8 cellular contexts compared by ENCODE assay signal in the genomic region with DNA sequence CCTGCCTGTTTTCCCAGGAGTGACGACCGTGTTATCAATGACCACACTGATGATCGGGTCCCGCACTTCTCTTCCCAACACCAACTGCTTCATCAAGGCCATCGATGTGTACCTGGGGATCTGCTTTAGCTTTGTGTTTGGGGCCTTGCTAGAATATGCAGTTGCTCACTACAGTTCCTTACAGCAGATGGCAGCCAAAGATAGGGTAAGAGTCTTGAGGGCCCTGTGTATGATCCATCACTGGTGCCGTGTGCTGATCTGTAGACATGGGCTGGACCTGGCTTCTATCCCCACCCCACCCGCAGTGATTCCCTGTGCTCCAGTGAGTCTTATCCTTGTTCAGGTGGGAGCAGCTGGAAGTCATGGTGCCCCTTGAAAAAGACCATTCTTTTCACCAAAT. TPM values are rescaled to one million over a fixed set of nuclear protein-coding genes. Genes with fewer than 3 reads are reported as not detected.
DNase-seq lines count a peak whose midpoint lies in the region; ATAC-seq, FAIRE-seq and TF ChIP-seq lines count a peak whose summit lies in the region.

No MANE protein-coding gene starts in this region.

- peaks cover 2% of the 10 kb centered on the region for H3K27me3 ChIP-seq in GM06990 (replicated peaks; ENCODE audit: control insufficient read depth, insufficient read depth, low read length)
- H3K27me3 ChIP-seq in bronchial epithelial cell (ENCODE audit: control insufficient read depth, insufficient read depth, low read length), result no peaks in the 10 kb centered on the region

- DNase-seq in GM06990 (ENCODE audit: extremely low read depth, insufficient read length) (peak; percentile 6), NCI-H2029 (lab: John Stamatoyannopoulos, UW) (peak; percentile 24), bronchial epithelial cell (ENCODE audit: low read depth) (peak; percentile 61), mucosa of gallbladder (ENCODE audit: low spot score) (peak; percentile 30), ureter (ENCODE audit: low spot score) (no peak), posterior vena cava (ENCODE audit: low spot score) (no peak)
- DNase-seq in activated CD4-positive, CD25-positive, alpha-beta regulatory T cell treated with anti-CD3 and anti-CD28 coated beads, Interleukin-2, amount 50 U/mL, for 72 hours, result no peak

- no peak for FAIRE-seq in bronchial epithelial cell (lab: Jason Lieb, UNC)

- no peaks in the 10 kb centered on the region for H3K36me3 ChIP-seq in GM06990 (ENCODE audit: control insufficient read depth, insufficient read depth, low read length)
- no peaks in the 10 kb centered on the region for H3K36me3 ChIP-seq in bronchial epithelial cell (ENCODE audit: control insufficient read depth, insufficient read depth, low read length)

- intact Hi-C loops in posterior vena cava (cut with DNase I), result no loop called here

- TF ChIP-seq CTCF in GM06990 (IDR thresholded peaks at IDR 0.05; ENCODE audit: insufficient read depth, low read length, poor library complexity, severe bottlenecking), result peak; percentile 42
- TF ChIP-seq CTCF in bronchial epithelial cell (IDR thresholded peaks at IDR 0.05; ENCODE audit: insufficient read depth, low read length, severe bottlenecking), result peak; percentile 77

- H3K4me3 ChIP-seq in GM06990 (replicated peaks; ENCODE audit: low read depth, low read length) (no peak overlapping the region), bronchial epithelial cell (ENCODE audit: low read depth, low read length) (no peak overlapping the region)

- ATAC-seq in HG03135 (IDR thresholded peaks at IDR 0.05; ENCODE audit: unreplicated experiment), result no peak

RNA-seq across cellular contexts. Expression of gene GABRP, which starts 26.0 kb away (rescaled TPM):
- 1.2 TPM in 1 of 2 replicates, not detected in the other for total RNA-seq in bronchial epithelial cell
- total RNA-seq in mucosa of gallbladder, result 44.3 TPM
- 0.42 TPM for total RNA-seq in ureter
- total RNA-seq in posterior vena cava, result under 1 TPM in 1 of 2 donors, not detected in 1; 0.29 TPM

RNA-seq across cellular contexts. Expression of gene RANBP17, which starts 52.3 kb away (rescaled TPM):
- total RNA-seq in bronchial epithelial cell (6.8 and 10.6 TPM in 2 replicates), mucosa of gallbladder (13.9 TPM), ureter (29.3 TPM), posterior vena cava (10 to 100 TPM; 21.7 to 24.3 TPM)

Comparison
In these comparisons a context has a peak if more than half of its experiments do, and no peak if none do; other contexts are left out.
1. DNase-seq: peak in GM06990 (single experiment), NCI-H2029 (single experiment), bronchial epithelial cell (single experiment) and mucosa of gallbladder (single experiment); none in ureter (single experiment), posterior vena cava (single experiment) and activated CD4-positive, CD25-positive, alpha-beta regulatory T cell treated with anti-CD3 and anti-CD28 coated beads, Interleukin-2, amount 50 U/mL, for 72 hours (single experiment).
2. RNA of gene GABRP, which starts 26.0 kb away (total RNA-seq): 44.3 TPM in mucosa of gallbladder (single experiment); 0.29 TPM in posterior vena cava, 0.42 TPM in ureter (single experiment) and 1.2 TPM in bronchial epithelial cell; every median in the first group is over 10 times any median in the second.